16 cellular contexts compared by ENCODE assay signal in the genomic region with DNA sequence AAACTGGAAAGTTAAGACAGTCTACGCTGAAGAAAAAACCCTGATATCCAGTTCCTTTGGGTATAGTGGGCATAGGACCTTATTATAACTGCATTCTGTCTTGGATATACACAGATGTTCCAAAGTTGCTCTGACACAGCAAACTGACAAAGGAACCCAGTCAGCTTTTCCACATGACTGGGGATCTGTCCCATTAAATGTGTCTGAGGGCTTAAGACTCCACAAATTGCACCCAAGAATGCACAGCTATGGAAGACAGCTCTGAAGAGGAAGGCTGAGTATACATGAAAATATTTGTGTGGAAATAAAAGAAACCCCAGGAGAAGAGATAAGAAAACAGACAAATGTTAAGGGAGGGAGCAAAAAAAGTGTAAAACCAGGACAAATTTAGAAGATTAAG.
DNase-seq lines count a peak whose midpoint lies in the region; ATAC-seq and TF ChIP-seq lines count a peak whose summit lies in the region.
"Had no signal": no experiment of that assay in that cellular context is flagged by ENCODE, and none has a peak within 500 bp of the region (broad histone marks: within the 10 kb centered on the region; RNA-seq: fewer than 3 reads in every experiment).

No MANE protein-coding gene starts in this region.

- no peak overlapping the region for H4K8ac ChIP-seq in H9 (replicated peaks; ENCODE audit: insufficient read length, low read depth, low read length)

- no peaks in the 10 kb centered on the region for H3K4me1 Mint-ChIP-seq in H9

- H3K27me3 Mint-ChIP-seq in H9 (ENCODE audit: low read depth), result no peaks in the 10 kb centered on the region

- H3K4ac ChIP-seq in H9 (ENCODE audit: low read depth, low read length), result no peak overlapping the region

- H2BK20ac ChIP-seq in H9 (ENCODE audit: low read depth, low read length, poor library complexity, severe bottlenecking), result no peak overlapping the region

- no peak overlapping the region for H3T11ph ChIP-seq in H9 (ENCODE audit: low read length)

- no peak overlapping the region for H3K9ac ChIP-seq in H9 (ENCODE audit: extremely low read depth, insufficient read length, low read length)
- H3K9ac ChIP-seq: BLaER1 had no signal

- 0 out of 7 replicates have a peak overlapping the region, but pooled peaks of 1 of the 3 experiments have one; percentile 2 for H3K27ac Mint-ChIP-seq in H9

- H3K79me2 ChIP-seq in H9 (ENCODE audit: insufficient read depth, low read length), result no peaks in the 10 kb centered on the region

- no peak overlapping the region for H2BK15ac ChIP-seq in H9 (ENCODE audit: low read depth, low read length)

- no peak overlapping the region for H2AK5ac ChIP-seq in H9 (ENCODE audit: insufficient read length, low read length)

- no peaks in the 10 kb centered on the region for H3K23me2 ChIP-seq in H9 (ENCODE audit: insufficient read length, low read depth, low read length, poor library complexity, severe bottlenecking)

- H3K27ac ChIP-seq in H9 (ENCODE audit: insufficient read length, low read depth, low read length), result no peak overlapping the region
- H3K27ac ChIP-seq: BLaER1, testis had no signal

- no peak for TF ChIP-seq CTCF in H9 (conservative IDR thresholded peaks at IDR 0.05)

- DNase-seq in EL (peak; percentile 23), astrocyte of the hippocampus (ENCODE audit: low read depth, low spot score) (peak; percentile 72), iris pigment epithelial cell (ENCODE audit: low read depth) (peak; percentile 63), retina (peak; percentile 48), H9 (no peak), posterior vena cava (ENCODE audit: low spot score) (no peak), Right ventricle myocardium inferior (ENCODE audit: missing footprints) (no peak)
- DNase-seq: activated CD4-positive, CD25-positive, alpha-beta regulatory T cell; DMS 273 treated with DMSO at 0.1 percent for 48 hours; NCI-H1694 treated with DMSO at 0.1 percent for 48 hours; SHP77 treated with DMSO at 0.1 percent for 48 hours; T-helper 2 cell; testis had no signal

- H2AFZ ChIP-seq in H9 (ENCODE audit: low read length), result no peak overlapping the region

- no peak overlapping the region for H4K5ac ChIP-seq in H9 (ENCODE audit: insufficient read length, low read depth, low read length)

- no peaks in the 10 kb centered on the region for H3K9me3 Mint-ChIP-seq in H9

- ATAC-seq in Right ventricle myocardium inferior (no peak), GM21825 (IDR thresholded peaks at IDR 0.05; ENCODE audit: unreplicated experiment) (no peak)
- ATAC-seq: left lobe of liver had no signal

- no CpG with 5 or more reads among the region's 1 CpG for WGBS in H9 (ENCODE audit: extremely low coverage, insufficient read length, low lambda C conversion rate)

- H4K91ac ChIP-seq in H9 (ENCODE audit: insufficient read length, low read depth, low read length), result no peak overlapping the region

- no peaks in the 10 kb centered on the region for H3K27me3 ChIP-seq in H9 (ENCODE audit: insufficient read depth, low read length)
- H3K27me3 ChIP-seq: BLaER1, testis had no signal

- H2BK12ac ChIP-seq in H9 (ENCODE audit: insufficient read length, low read depth, low read length), result no peak overlapping the region

- no peaks in the 10 kb centered on the region for H3K9me3 ChIP-seq in H9 (ENCODE audit: control insufficient read depth, low read depth, low read length)
- H3K9me3 ChIP-seq: BLaER1, testis had no signal

- H2BK120ac ChIP-seq in H9 (ENCODE audit: low read depth, low read length, poor library complexity, severe bottlenecking), result no peak overlapping the region

- no peaks in the 10 kb centered on the region for H3K79me1 ChIP-seq in H9 (ENCODE audit: insufficient read depth, low read depth, low read length, poor library complexity, severe bottlenecking)

- H3K4me3 Mint-ChIP-seq in H9, result no peak overlapping the region

- no peaks in the 10 kb centered on the region for H3K4me1 ChIP-seq in H9 (ENCODE audit: insufficient read depth, low read length)
- H3K4me1 ChIP-seq: BLaER1, testis had no signal

- no peak overlapping the region for H3K23ac ChIP-seq in H9 (ENCODE audit: insufficient read length, low read depth, low read length)

- no peak overlapping the region for H2BK5ac ChIP-seq in H9 (ENCODE audit: insufficient read length, low read length)

- H3K18ac ChIP-seq in H9 (ENCODE audit: insufficient read length, low read depth, low read length), result no peak overlapping the region

- peaks cover 5 to 22% (median 16%) of the 10 kb centered on the region in 3 experiments; a peak in 6 of 7 replicates for H3K36me3 Mint-ChIP-seq in H9 (ENCODE audit: insufficient read depth in 1 of 3, low read depth in 3 of 3)

- H3K56ac ChIP-seq in H9 (ENCODE audit: insufficient read length, low read depth, low read length), result no peak overlapping the region

- H3K14ac ChIP-seq in H9 (ENCODE audit: insufficient read depth, low read length), result no peak overlapping the region

- intact Hi-C loops in posterior vena cava (cut with DNase I), result loop anchor here in 1 of 2 donors (10.0 kb wide), 1 partner anchor 148 kb away; the partner anchor contains the start of gene NME1
- intact Hi-C loops in Right ventricle myocardium inferior (cut with DNase I), result loop anchor here (5.0 kb wide), 1 partner anchor 51 kb away; no protein-coding TSS in a partner anchor

- H3K4me2 ChIP-seq in H9 (ENCODE audit: insufficient read depth, insufficient read length, low read length), result no peak overlapping the region
- H3K4me2 ChIP-seq: BLaER1 had no signal

- no peaks in the 10 kb centered on the region for H4K20me1 ChIP-seq in H9 (ENCODE audit: control insufficient read depth, insufficient read depth, insufficient read length)
- H4K20me1 ChIP-seq: BLaER1 had no signal

Comparison
In these comparisons a context has a peak if more than half of its experiments do, and no peak if none do; other contexts are left out.
1. DNase-seq: peak in EL (single experiment), astrocyte of the hippocampus (single experiment), iris pigment epithelial cell (single experiment) and retina (single experiment); none in H9 (single experiment), posterior vena cava (single experiment) and Right ventricle myocardium inferior (single experiment).